ENCODE assay signal across 22 cellular contexts in genomic region chr5:171794470-171794869, GRCh38.
"Had no signal": no experiment of that assay in that cellular context is flagged by ENCODE, and none has a peak within 500 bp of the region (broad histone marks: within the 10 kb centered on the region; RNA-seq: fewer than 3 reads in every experiment).

No MANE protein-coding gene starts in this region.

- H3K4me2 ChIP-seq: SK-N-SH had no signal

- H3K36me3 Mint-ChIP-seq: T-cell had no signal

- H3K4me1 Mint-ChIP-seq: T-cell had no signal

- DNase-seq: Karpas-422, KG1, MM.1S, NCI-H1092 treated with DMSO at 0.1 percent for 48 hours, NCI-H1436, NCI-H187, NCI-H2029, NCI-H2081 treated with DMSO at 0.1 percent for 48 hours, NCI-H2171, NCI-H226, NCI-H446, NCI-H510A, NCI-H524 treated with DMSO at 0.1 percent for 48 hours, NCI-H69, NCI-H774, PC-3, SHP77, SK-N-SH, SW 1271, T-cell had no signal

- ATAC-seq: Panc1, PC-3, T-cell had no signal

- H3K27ac Mint-ChIP-seq: T-cell had no signal

- H3K9me3 ChIP-seq: SK-N-SH had no signal

- H3K27ac ChIP-seq: RWPE1 had no signal

- H3K9me3 Mint-ChIP-seq: T-cell had no signal

- H3K9ac ChIP-seq: SK-N-SH had no signal

- H3K4me3 Mint-ChIP-seq: T-cell had no signal
